Comparison of ENCODE assay signal across 2 cellular contexts in genomic region chr11:89093806-89094205, GRCh38. TPM values are rescaled to one million over a fixed set of nuclear protein-coding genes. Genes with fewer than 3 reads are reported as not detected.
"Had no signal": no experiment of that assay in that cellular context is flagged by ENCODE, and none has a peak within 500 bp of the region (broad histone marks: within the 10 kb centered on the region; RNA-seq: fewer than 3 reads in every experiment).

No MANE protein-coding gene starts in this region.

RNA-seq across cellular contexts. Expression of gene GRM5, which starts 28.0 kb away (rescaled TPM):
- total RNA-seq: G401, GM12878 had no signal
- polyA plus RNA-seq: GM12878 had no signal
